Comparison of ENCODE assay signal across 27 cellular contexts in genomic region chr19:47758433-47758784, GRCh38. TPM values are rescaled to one million over a fixed set of nuclear protein-coding genes. Genes with fewer than 3 reads are reported as not detected.
"Had no signal": no experiment of that assay in that cellular context is flagged by ENCODE, and none has a peak within 500 bp of the region (broad histone marks: within the 10 kb centered on the region; RNA-seq: fewer than 3 reads in every experiment).

No MANE protein-coding gene starts in this region.

- H3K4me3 Mint-ChIP-seq: activated naive CD8-positive, alpha-beta T cell treated with anti-CD3 and anti-CD28 coated beads, Interleukin-2, amount 10 ng/mL, durations not matched to agents 7 days and 5 days; activated T-helper 1 cell treated with anti-CD3 and anti-CD28 coated beads, Interleukin-12 subunit alpha, Interleukin-12 subunit beta, Interleukin-2, Interleukin-4 antibody, amounts not matched to agents 30 ng/mL and 10 ng/mL and 1 ng/mL, durations not matched to agents 14 hours and 24 hours and 36 hours; mesothelial cell of epicardium; neural crest cell; T-cell had no signal

- H3K9me3 Mint-ChIP-seq: activated naive CD8-positive, alpha-beta T cell treated with anti-CD3 and anti-CD28 coated beads, Interleukin-2, amount 10 ng/mL, durations not matched to agents 7 days and 5 days; activated T-helper 1 cell treated with anti-CD3 and anti-CD28 coated beads, Interleukin-12 subunit alpha, Interleukin-12 subunit beta, Interleukin-2, Interleukin-4 antibody, amounts not matched to agents 30 ng/mL and 10 ng/mL and 1 ng/mL, durations not matched to agents 14 hours and 24 hours and 36 hours; neural crest cell; T-cell had no signal

- ATAC-seq: activated CD4-positive, CD25-positive, alpha-beta regulatory T cell treated with anti-CD3 and anti-CD28 coated beads, Interleukin-2, amount 50 U/mL, for 24 hours; body of pancreas; stimulated activated naive CD8-positive, alpha-beta T cell treated with anti-CD3 and anti-CD28 coated beads, Interleukin-15, Interleukin-2, amounts not matched to agents 100 U/mL and 50 U/mL, for 24 hours; T-cell had no signal

- H3K4me3 ChIP-seq: body of pancreas, lung, prostate gland, right atrium auricular region, tibial artery, vagina had no signal

- H3K27me3 Mint-ChIP-seq: activated naive CD8-positive, alpha-beta T cell treated with anti-CD3 and anti-CD28 coated beads, Interleukin-2, amount 10 ng/mL, durations not matched to agents 7 days and 5 days; T-cell had no signal

- H3K9me3 ChIP-seq: body of pancreas, prostate gland, right atrium auricular region, tibial artery, vagina had no signal

- H3K27ac Mint-ChIP-seq: activated naive CD8-positive, alpha-beta T cell treated with anti-CD3 and anti-CD28 coated beads, Interleukin-2, amount 10 ng/mL, durations not matched to agents 7 days and 5 days; activated T-helper 1 cell treated with anti-CD3 and anti-CD28 coated beads, Interleukin-12 subunit alpha, Interleukin-12 subunit beta, Interleukin-2, Interleukin-4 antibody, amounts not matched to agents 30 ng/mL and 10 ng/mL and 1 ng/mL, durations not matched to agents 14 hours and 24 hours and 36 hours; mesothelial cell of epicardium; T-cell had no signal

- H3K27ac ChIP-seq: prostate gland, right atrium auricular region, tibial artery, vagina had no signal

- H3K27me3 ChIP-seq: body of pancreas, right atrium auricular region, tibial artery, vagina had no signal

- H3K4me1 ChIP-seq: prostate gland, tibial artery, vagina had no signal

- DNase-seq: activated CD4-positive, alpha-beta T cell treated with anti-CD3 and anti-CD28 coated beads, Interleukin-2, amount 50 U/mL, for 1 hour; activated gamma-delta T cell treated with Interleukin-2 at 50 U/mL for 16 hours; activated naive CD8-positive, alpha-beta T cell treated with anti-CD3 and anti-CD28 coated beads, Interleukin-2, amount 10 ng/mL, durations not matched to agents 7 days and 5 days; body of pancreas; erythroblast; foreskin melanocyte; glutamatergic neuron; hypothalamus; islet precursor cell; stimulated activated naive CD8-positive, alpha-beta T cell treated with anti-CD3 and anti-CD28 coated beads, Interleukin-15, Interleukin-2, amounts not matched to agents 100 U/mL and 50 U/mL, for 24 hours; substantia nigra; T-cell; T-helper 9 cell; tibial artery had no signal

- H3K4me1 Mint-ChIP-seq: mesothelial cell of epicardium, neural crest cell, T-cell had no signal

RNA-seq across cellular contexts. Expression of gene TPRX1, which starts 45.9 kb away (rescaled TPM):
- total RNA-seq: activated CD8-positive, alpha-beta memory T cell treated with anti-CD3 and anti-CD28 coated beads for 36 hours; activated naive CD8-positive, alpha-beta T cell treated with anti-CD3 and anti-CD28 coated beads, Interleukin-2, amount 10 ng/mL, durations not matched to agents 7 days and 5 days; activated T-helper 1 cell treated with anti-CD3 and anti-CD28 coated beads, Interleukin-12 subunit alpha, Interleukin-12 subunit beta, Interleukin-2, Interleukin-4 antibody, amounts not matched to agents 30 ng/mL and 10 ng/mL and 1 ng/mL, durations not matched to agents 14 hours and 24 hours and 36 hours; body of pancreas; cardiac septum; left lobe of liver; lung; mesothelial cell of epicardium; neural crest cell; osteocyte; right atrium auricular region; skeletal muscle tissue; T-cell; vagina had no signal
